ENCODE assay signal across 20 cellular contexts in the genomic region with DNA sequence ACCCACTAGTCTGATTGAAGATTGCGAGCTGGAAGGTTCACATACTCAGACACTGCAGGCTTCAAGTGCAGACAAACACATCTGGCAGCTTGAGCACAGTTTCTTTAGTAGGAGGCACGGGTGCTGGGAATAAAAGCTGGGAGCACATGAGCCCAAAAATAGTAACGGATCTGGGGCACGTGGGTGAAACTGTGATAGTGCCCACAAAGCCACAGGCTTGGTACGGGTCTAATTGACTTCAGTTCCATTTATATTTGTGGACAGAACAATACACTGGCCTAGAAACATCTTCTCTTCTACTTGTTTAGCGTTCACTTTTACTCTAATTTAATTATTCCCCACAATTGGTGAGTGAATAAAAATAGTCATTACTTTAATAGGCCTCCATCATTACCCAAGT.
DNase-seq lines count a peak whose midpoint lies in the region; ATAC-seq and TF ChIP-seq lines count a peak whose summit lies in the region.
"Had no signal": no experiment of that assay in that cellular context is flagged by ENCODE, and none has a peak within 500 bp of the region (broad histone marks: within the 10 kb centered on the region; RNA-seq: fewer than 3 reads in every experiment).

No MANE protein-coding gene starts in this region.

- no peaks in the 10 kb centered on the region for H3K36me3 Mint-ChIP-seq in GM23338 (ENCODE audit: low read depth)

- H3K9me2 ChIP-seq in GM23338 (ENCODE audit: insufficient read depth) = no peaks in the 10 kb centered on the region

- H3K4me1 Mint-ChIP-seq in GM23338 = peaks cover 20% of the 10 kb centered on the region

- no peaks in the 10 kb centered on the region for H3K36me3 ChIP-seq in GM23338 (ENCODE audit: insufficient read depth)
- no peaks in the 10 kb centered on the region for H3K36me3 ChIP-seq in OCI-LY3 (replicated peaks; ENCODE audit: low read depth, low read length)
- H3K36me3 ChIP-seq in smooth muscle cell (ENCODE audit: low read depth) = no peaks in the 10 kb centered on the region
- no peaks in the 10 kb centered on the region for H3K36me3 ChIP-seq in aorta (ENCODE audit: control insufficient read depth in 1 of 2, insufficient read depth in 2 of 2, low read length in 1 of 2)
- H3K36me3 ChIP-seq: SJCRH30 had no signal

- H3K9ac ChIP-seq in OCI-LY3 (ENCODE audit: low read length) = no peak overlapping the region
- H3K9ac ChIP-seq in smooth muscle cell (ENCODE audit: low read depth) = no peak overlapping the region

- H3K4me3 ChIP-seq in GM23338 = no peak overlapping the region
- no peak overlapping the region for H3K4me3 ChIP-seq in OCI-LY3 (ENCODE audit: low read length)
- no peak overlapping the region for H3K4me3 ChIP-seq in smooth muscle cell
- H3K4me3 ChIP-seq in aorta (ENCODE audit: low read length in 2 of 2) = no peak overlapping the region
- H3K4me3 ChIP-seq: K562, SJCRH30 had no signal

- no peaks in the 10 kb centered on the region for H3K9me3 Mint-ChIP-seq in GM23338
- H3K9me3 Mint-ChIP-seq: H9 had no signal

- H3K79me2 ChIP-seq in GM23338 (replicated peaks; ENCODE audit: insufficient read depth) (no peaks in the 10 kb centered on the region), OCI-LY3 (ENCODE audit: low read length) (no peaks in the 10 kb centered on the region), smooth muscle cell (ENCODE audit: low read depth) (no peaks in the 10 kb centered on the region)

- H3K4me2 ChIP-seq in GM23338 = no peak overlapping the region
- H3K4me2 ChIP-seq in OCI-LY3 (ENCODE audit: low read length) = no peak overlapping the region
- no peak overlapping the region for H3K4me2 ChIP-seq in smooth muscle cell

- H3K27ac Mint-ChIP-seq in GM23338 = no peak overlapping the region
- H3K27ac Mint-ChIP-seq: H9 had no signal

- DNase-seq in GM23338 (ENCODE audit: low spot score) = no peak
- peak; percentile 51 for DNase-seq in myocyte (ENCODE audit: low read depth)
- no peak for DNase-seq in smooth muscle cell (lab: John Stamatoyannopoulos, UW; ENCODE audit: unreplicated experiment)
- DNase-seq in aorta = no peak
- DNase-seq in stimulated activated CD4-positive, alpha-beta T cell treated with anti-CD3 and anti-CD28 coated beads, Interleukin-12 subunit alpha, Interleukin-12 subunit beta, amount 100 ng/mL, for 4 hours = no peak
- DNase-seq: Calu3, DMS153, DND-41, H9, NCI-H1092, NCI-H1417 treated with DMSO at 0.1 percent for 48 hours, NCI-H1694 treated with DMSO at 0.1 percent for 48 hours, NCI-H2081, NCI-H524, NCI-H748 treated with DMSO at 0.1 percent for 48 hours, PC-3, SJCRH30 had no signal

- H3K4me1 ChIP-seq in GM23338 (ENCODE audit: insufficient read depth) (peaks cover 8% of the 10 kb centered on the region; the same call in 1 of the 2 replicates), OCI-LY3 (ENCODE audit: low read length) (no peaks in the 10 kb centered on the region), smooth muscle cell (ENCODE audit: low read depth) (no peaks in the 10 kb centered on the region), aorta (ENCODE audit: control insufficient read depth in 1 of 2, insufficient read depth in 2 of 2, low read length in 2 of 2) (no peaks in the 10 kb centered on the region)
- H3K4me1 ChIP-seq: SJCRH30 had no signal

- no peaks in the 10 kb centered on the region for H3K9me3 ChIP-seq in OCI-LY3 (ENCODE audit: insufficient read depth, low read length)
- no peaks in the 10 kb centered on the region for H3K9me3 ChIP-seq in smooth muscle cell (replicated peaks; ENCODE audit: low read depth)
- H3K9me3 ChIP-seq in aorta (ENCODE audit: control insufficient read depth, low read length) = no peaks in the 10 kb centered on the region
- H3K9me3 ChIP-seq: SJCRH30 had no signal

- WGBS in smooth muscle cell (ENCODE audit: low lambda C conversion rate) = 50% methylated on average over 6 of the region's 6 CpGs
- WGBS in aorta, 2 donors = 82 to 85% methylated on average over 6 of the region's 6 CpGs

- H3K27me3 Mint-ChIP-seq in GM23338 (ENCODE audit: insufficient read depth, low read depth, poor library complexity) = no peaks in the 10 kb centered on the region

- H3K27me3 ChIP-seq in GM23338 (ENCODE audit: insufficient read depth) (no peaks in the 10 kb centered on the region), OCI-LY3 (ENCODE audit: low read depth, low read length) (no peaks in the 10 kb centered on the region), smooth muscle cell (ENCODE audit: low read depth) (no peaks in the 10 kb centered on the region), aorta (ENCODE audit: control insufficient read depth in 1 of 2, insufficient read depth in 2 of 2, low read length in 1 of 2) (no peaks in the 10 kb centered on the region)
- H3K27me3 ChIP-seq: SJCRH30 had no signal

- H3F3A ChIP-seq in GM23338 (replicated peaks; ENCODE audit: low read depth) = no peaks in the 10 kb centered on the region
- no peaks in the 10 kb centered on the region for H3F3A ChIP-seq in smooth muscle cell (ENCODE audit: low read depth)

- intact Hi-C loops in aorta (cut with DNase I) = no loop called here

- H2AFZ ChIP-seq in GM23338 = 0 out of 2 replicates have a peak overlapping the region, but pooled peaks have one; percentile 28
- 0 out of 2 replicates have a peak overlapping the region, but pooled peaks have one; percentile 8 for H2AFZ ChIP-seq in OCI-LY3 (ENCODE audit: low read depth, low read length)
- peak overlapping the region; percentile 68 for H2AFZ ChIP-seq in smooth muscle cell (ENCODE audit: low read depth)

- H4K20me1 ChIP-seq in GM23338 (replicated peaks; ENCODE audit: insufficient read depth) (no peaks in the 10 kb centered on the region), OCI-LY3 (ENCODE audit: insufficient read depth, low read length) (no peaks in the 10 kb centered on the region), smooth muscle cell (ENCODE audit: low read depth) (no peaks in the 10 kb centered on the region)

- no peak overlapping the region for H3K4me3 Mint-ChIP-seq in GM23338
- H3K4me3 Mint-ChIP-seq: H9 had no signal

- TF ChIP-seq CTCF in GM23338 (conservative IDR thresholded peaks at IDR 0.05; ENCODE audit: low read depth in 2 of 2) (no peak), OCI-LY3 (IDR thresholded peaks at IDR 0.05; ENCODE audit: low read depth, low read length) (no peak), smooth muscle cell (IDR thresholded peaks at IDR 0.05; ENCODE audit: borderline replicate concordance, insufficient read depth, poor library complexity, severe bottlenecking) (no peak)

- ATAC-seq in GM23338 (no peak), GM18907 (IDR thresholded peaks at IDR 0.05; ENCODE audit: unreplicated experiment) (no peak), aorta (ENCODE audit: low FRiP score) (no peak)
- ATAC-seq: K562, PC-3 had no signal

- H3K27ac ChIP-seq in GM23338 (ENCODE audit: low read depth) (no peak overlapping the region), OCI-LY3 (ENCODE audit: low read length) (no peak overlapping the region), smooth muscle cell (ENCODE audit: low read depth) (peak overlapping the region; percentile 55), aorta (ENCODE audit: low read depth in 1 of 2, low read length in 2 of 2) (no peak overlapping the region)
- H3K27ac ChIP-seq: SJCRH30 had no signal

TF ChIP-seq in GM23338, 12 proteins besides CTCF, POLR2A, EP300 and RAD21 (continues in another document):
- TF ChIP-seq, protein P1, sequence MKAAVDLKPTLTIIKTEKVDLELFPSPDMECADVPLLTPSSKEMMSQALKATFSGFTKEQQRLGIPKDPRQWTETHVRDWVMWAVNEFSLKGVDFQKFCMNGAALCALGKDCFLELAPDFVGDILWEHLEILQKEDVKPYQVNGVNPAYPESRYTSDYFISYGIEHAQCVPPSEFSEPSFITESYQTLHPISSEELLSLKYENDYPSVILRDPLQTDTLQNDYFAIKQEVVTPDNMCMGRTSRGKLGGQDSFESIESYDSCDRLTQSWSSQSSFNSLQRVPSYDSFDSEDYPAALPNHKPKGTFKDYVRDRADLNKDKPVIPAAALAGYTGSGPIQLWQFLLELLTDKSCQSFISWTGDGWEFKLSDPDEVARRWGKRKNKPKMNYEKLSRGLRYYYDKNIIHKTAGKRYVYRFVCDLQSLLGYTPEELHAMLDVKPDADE (IDR thresholded peaks at IDR 0.05) = no peak
- TF ChIP-seq ZNF331 (CRISPR knock-in tag; IDR thresholded peaks at IDR 0.05; ENCODE audit: low read depth) = no peak

Comparison
In these comparisons a context has a peak if more than half of its experiments do, and no peak if none do; other contexts are left out.
1. H2AFZ ChIP-seq: peak in every context shown above with its lines; median percentile 68 in smooth muscle cell; 28 in GM23338; 8 in OCI-LY3.